ENCODE assay signal across 8 cellular contexts in genomic region chr7:94394399-94395140, GRCh38. TPM values are rescaled to one million over a fixed set of nuclear protein-coding genes. Genes with fewer than 3 reads are reported as not detected.
DNase-seq lines count a peak whose midpoint lies in the region; ATAC-seq and TF ChIP-seq lines count a peak whose summit lies in the region.

TSS of gene COL1A2 (plus strand) at chr7:94394895. CDS start at chr7:94395032, 137 bp downstream.

- peaks cover 30% of the 10 kb centered on the region for H3K36me3 ChIP-seq in NT2/D1 (ENCODE audit: insufficient read depth, insufficient read length, low read length)

- TF ChIP-seq CTCF in lower leg skin (IDR thresholded peaks at IDR 0.05): no peak

- no peaks in the 10 kb centered on the region for H3K4me1 ChIP-seq in NT2/D1 (ENCODE audit: insufficient read depth, insufficient read length)

- peak within 1 kb of the TSS; percentile 64 for H3K9ac ChIP-seq in NT2/D1 (ENCODE audit: insufficient read length, low read depth)

- no peak for TF ChIP-seq POLR2A in lower leg skin (IDR thresholded peaks at IDR 0.05)

- intact Hi-C loops in lower leg skin (cut with DNase I; ENCODE audit: low total_unique reads): no loop called here

- H3K27me3 ChIP-seq in NT2/D1 (ENCODE audit: insufficient read depth, insufficient read length): no peaks in the 10 kb centered on the region

- 2 to 3% methylated on average over 29 to 34 of the region's 34 CpGs for WGBS in lower leg skin, 2 donors

- no peaks in the 10 kb centered on the region for H3K9me3 ChIP-seq in NT2/D1 (ENCODE audit: insufficient read depth, low read length)

- ATAC-seq in GM18861 (IDR thresholded peaks at IDR 0.05; ENCODE audit: unreplicated experiment): no peak

- peak; percentile 97 for DNase-seq in GM03348 (ENCODE audit: low spot score)
- no peak for DNase-seq in NT2/D1 (ENCODE audit: low read depth, low spot score)
- peak; percentile 12 for DNase-seq in dermis blood vessel endothelial cell
- peak; percentile 82 to 94 for DNase-seq in lower leg skin (ENCODE audit: low spot score in 2 of 2)
- DNase-seq in activated gamma-delta T cell treated with Interleukin-2 at 50 U/mL for 16 hours: no peak
- DNase-seq in Kasumi-1 (lab: John Stamatoyannopoulos, UW): no peak

- H3K4me3 ChIP-seq in NT2/D1 (ENCODE audit: insufficient read length, low read depth) (peak within 1 kb of the TSS; percentile 64), lower leg skin (ENCODE audit: low read depth, poor library complexity, severe bottlenecking) (peak within 1 kb of the TSS; percentile 57)

- peak within 1 kb of the TSS; percentile 45 for H3K27ac ChIP-seq in temporal lobe (ENCODE audit: low read depth, low read length)

RNA-seq across cellular contexts. Expression of gene COL1A2, which starts in this region (rescaled TPM):
- 15.3 and 45.3 TPM in 2 replicates for total RNA-seq in dermis blood vessel endothelial cell
- 100 to 1,000 TPM in 1 of 4 donors, 10 to 100 TPM in 3; 25.7 to 263 (median 33.6) TPM for total RNA-seq in lower leg skin
- total RNA-seq in temporal lobe: 107 TPM

Comparison
In these comparisons a context has a peak if more than half of its experiments do, and no peak if none do; other contexts are left out.
1. DNase-seq: peak in GM03348 (single experiment), dermis blood vessel endothelial cell (single experiment) and lower leg skin (2 of 2); none in NT2/D1 (single experiment), activated gamma-delta T cell treated with Interleukin-2 at 50 U/mL for 16 hours (single experiment) and Kasumi-1 (0 of 2).